Comparison of ENCODE assay signal across 21 cellular contexts in genomic region chr10:79468841-79469585, GRCh38. TPM values are rescaled to one million over a fixed set of nuclear protein-coding genes. Genes with fewer than 3 reads are reported as not detected.
A peak's percentile ranks its signal among the peaks of the same experiment; 100 is the strongest.
DNase-seq lines count a peak whose midpoint lies in the region; ATAC-seq, FAIRE-seq and TF ChIP-seq lines count a peak whose summit lies in the region.
"Had no signal": no experiment of that assay in that cellular context is flagged by ENCODE, and none has a peak within 500 bp of the region (broad histone marks: within the 10 kb centered on the region; RNA-seq: fewer than 3 reads in every experiment).

No MANE protein-coding gene starts in this region.

- TF ChIP-seq POLR2A in GM12892 (IDR thresholded peaks at IDR 0.05; ENCODE audit: low read depth, low read length), result no peak

- H3K4me1 ChIP-seq in PC-3 (ENCODE audit: insufficient read depth, low read length), result no peaks in the 10 kb centered on the region

- H3K27me3 Mint-ChIP-seq in nephron (ENCODE audit: low read depth), result peaks cover 15% of the 10 kb centered on the region

- H3K9ac ChIP-seq in PC-3 (ENCODE audit: low read length), result no peak overlapping the region

- no peaks in the 10 kb centered on the region for H3K9me3 ChIP-seq in PC-3 (ENCODE audit: low read length)

- no peaks in the 10 kb centered on the region for H3F3A ChIP-seq in PC-3 (ENCODE audit: low read length, unreplicated experiment)

- no peaks in the 10 kb centered on the region for H3K9me3 Mint-ChIP-seq in nephron
- H3K9me3 Mint-ChIP-seq: CD4-positive, alpha-beta memory T cell had no signal

- H3K4me3 Mint-ChIP-seq in nephron, result no peak overlapping the region
- H3K4me3 Mint-ChIP-seq: B cell; CD4-positive, alpha-beta memory T cell had no signal

- CTCF ChIA-PET in PC-3 (lab: Charles Lee), result interaction anchor here (0.6 to 2.3 kb wide), 5 partner anchors 15 to 118 kb away, joined by 3 to 13 read pairs (median 5); partner anchors contain the start of gene ZCCHC24

- H4K20me1 ChIP-seq in PC-3 (ENCODE audit: low read length), result no peaks in the 10 kb centered on the region

- H2AFZ ChIP-seq in PC-3 (ENCODE audit: low read length), result 0 out of 2 replicates have a peak overlapping the region, but pooled peaks have one; percentile 1

- H3K27ac ChIP-seq in PC-3 (ENCODE audit: low read length) (no peak overlapping the region), dorsolateral prefrontal cortex (peak overlapping the region in 36 of 59 donors; percentile 3 to 78 (median 61)), temporal lobe (ENCODE audit: low read depth, low read length) (peak overlapping the region; percentile 59)

- POLR2A ChIA-PET in PC-3 (lab: Charles Lee; ENCODE audit: unreplicated experiment), result interaction anchor here (0.6 kb wide), 1 partner anchor 174 kb away, joined by 3 read pairs; no protein-coding TSS in a partner anchor

- H3K27ac Mint-ChIP-seq in nephron, result peak overlapping the region in 2 of 3 experiments; percentile 22 to 64
- H3K27ac Mint-ChIP-seq: B cell had no signal

- no peak for ATAC-seq in PC-3
- no peak for ATAC-seq in HG03432 (IDR thresholded peaks at IDR 0.05; ENCODE audit: unreplicated experiment)

- no peaks in the 10 kb centered on the region for H3K9me2 ChIP-seq in PC-3 (replicated peaks; ENCODE audit: low read length)

- no peak for TF ChIP-seq CTCF in PC-3 (conservative IDR thresholded peaks at IDR 0.05; ENCODE audit: low read depth, low read length)
- TF ChIP-seq CTCF in dorsolateral prefrontal cortex (IDR thresholded peaks at IDR 0.05 in 54 of 56, conservative IDR thresholded peaks at IDR 0.05 in 2 of 56; ENCODE audit: low read depth in 1 of 56, partially characterized antibody in 56 of 56), result no peak
- no peak for TF ChIP-seq CTCF in nephron (IDR thresholded peaks at IDR 0.05; ENCODE audit: unreplicated experiment in 3 of 3)

- intact Hi-C loops in PC-3 (cut with micrococcal nuclease), result no loop called here
- intact Hi-C loops in dorsolateral prefrontal cortex (cut with DNase I), result no loop called here

- DNase-seq in PC-3 (no peak), dorsolateral prefrontal cortex (no peak), GM12892 (ENCODE audit: insufficient read length) (no peak)
- no peak for DNase-seq in activated CD4-positive, alpha-beta T cell treated with anti-CD3 and anti-CD28 coated beads for 4 hours
- DNase-seq: CD4-positive, alpha-beta memory T cell; DMS79 treated with DMSO at 0.1 percent for 48 hours; Kasumi-1; NCI-H1417; NCI-H1930; NCI-H2171 treated with DMSO at 0.1 percent for 48 hours; NCI-H510A; NCI-H82; SHP77 treated with DMSO at 0.1 percent for 48 hours had no signal

- no peaks in the 10 kb centered on the region for H3K27me3 ChIP-seq in PC-3 (ENCODE audit: low read length)
- no peaks in the 10 kb centered on the region for H3K27me3 ChIP-seq in dorsolateral prefrontal cortex

- H3K36me3 ChIP-seq in PC-3 (ENCODE audit: low read depth, low read length), result no peaks in the 10 kb centered on the region

- BruUV-seq in PC-3 (replicated peaks; lab: Mats Ljungman, UMichigan), result no TSS peak

- H3K36me3 Mint-ChIP-seq in nephron (ENCODE audit: low read depth), result no peaks in the 10 kb centered on the region
- H3K36me3 Mint-ChIP-seq: CD4-positive, alpha-beta memory T cell had no signal

- peaks cover 56% of the 10 kb centered on the region for H3K4me1 Mint-ChIP-seq in nephron
- H3K4me1 Mint-ChIP-seq: B cell had no signal

- no peaks in the 10 kb centered on the region for H3K79me2 ChIP-seq in PC-3 (ENCODE audit: low read length)

- H3K4me3 ChIP-seq in PC-3 (ENCODE audit: low read length) (no peak overlapping the region), dorsolateral prefrontal cortex (no peak overlapping the region)

- H3K4me2 ChIP-seq in PC-3 (ENCODE audit: low read length), result no peak overlapping the region

- no peak for FAIRE-seq in GM12892 (lab: Jason Lieb, UNC)
- FAIRE-seq: G401.6, GM12891, H1, RCC 7860 had no signal

RNA-seq across cellular contexts. Expression of gene ZCCHC24, which starts 23.6 kb away (rescaled TPM):
- total RNA-seq in PC-3 (2014; rRNA removed) (32.9 and 40.7 TPM in 2 replicates), dorsolateral prefrontal cortex (100 to 1,000 TPM in 56 of 120 experiments, 10 to 100 TPM in 64; 46.7 to 245 (median 97.2) TPM), temporal lobe (5.7 TPM)
- polyA plus RNA-seq in GM12892 (2012; ENCODE audit: missing spikeins), result 0.32 TPM

RNA-seq across cellular contexts. Expression of gene EIF5AL1, which starts 43.3 kb away (rescaled TPM):
- total RNA-seq in PC-3 (2014; rRNA removed) (0.51 and 0.75 TPM in 2 replicates), dorsolateral prefrontal cortex (1 to 10 TPM in 4 of 120 experiments, under 1 TPM in 73, not detected in 43; 0.11 to 1.1 (median 0.44) TPM), temporal lobe (under 0.01 TPM)
- 1.4 TPM for polyA plus RNA-seq in GM12892 (2012; ENCODE audit: missing spikeins)
